ENCODE assay signal across 12 cellular contexts in genomic region chr5:144335561-144335960, GRCh38.
DNase-seq lines count a peak whose midpoint lies in the region; ATAC-seq and TF ChIP-seq lines count a peak whose summit lies in the region.
"Had no signal": no experiment of that assay in that cellular context is flagged by ENCODE, and none has a peak within 500 bp of the region (broad histone marks: within the 10 kb centered on the region; RNA-seq: fewer than 3 reads in every experiment).

No MANE protein-coding gene starts in this region.

- peaks cover 10% of the 10 kb centered on the region for H3K27me3 Mint-ChIP-seq in nephron progenitor cell (ENCODE audit: low read depth, poor library complexity)
- H3K27me3 Mint-ChIP-seq in activated CD4-positive, alpha-beta T cell treated with anti-CD3 and anti-CD28 coated beads, Interleukin-2, amount 10 ng/mL, durations not matched to agents 24 days and 14 days, result no peaks in the 10 kb centered on the region
- H3K27me3 Mint-ChIP-seq: activated B cell treated with CpG ODN at 0.5 μM for 24 hours; stimulated activated naive CD8-positive, alpha-beta T cell treated with anti-CD3 and anti-CD28 coated beads, Interleukin-15, amount 100 ng/mL, for 72 hours had no signal

- no peak overlapping the region for H3K4me3 Mint-ChIP-seq in nephron progenitor cell
- no peak overlapping the region for H3K4me3 Mint-ChIP-seq in activated CD4-positive, alpha-beta T cell treated with anti-CD3 and anti-CD28 coated beads, Interleukin-2, amount 10 ng/mL, durations not matched to agents 24 days and 14 days
- H3K4me3 Mint-ChIP-seq: activated B cell treated with CpG ODN at 0.5 μM for 24 hours; activated T-cell treated with anti-CD3 and anti-CD28 coated beads, Interleukin-2, amount 50 U/mL, for 72 hours; stimulated activated naive CD8-positive, alpha-beta T cell treated with anti-CD3 and anti-CD28 coated beads, Interleukin-15, amount 100 ng/mL, for 72 hours had no signal

- peak; percentile 96 for DNase-seq in NCI-H146 treated with DMSO at 0.1 percent for 48 hours (lab: John Stamatoyannopoulos, UW; ENCODE audit: unreplicated experiment)
- DNase-seq in nephron progenitor cell, result no peak
- no peak for DNase-seq in activated CD4-positive, alpha-beta T cell treated with anti-CD3 and anti-CD28 coated beads, Interleukin-2, amount 10 ng/mL, durations not matched to agents 24 days and 14 days
- DNase-seq in activated CD4-positive, alpha-beta T cell treated with anti-CD3 and anti-CD28 coated beads, Interleukin-2, amount 50 U/mL, for 48 hours, result no peak
- DNase-seq in 8988T, result no peak
- DNase-seq: activated B cell treated with CpG ODN at 0.5 μM for 24 hours; activated T-cell treated with anti-CD3 and anti-CD28 coated beads, Interleukin-2, amount 50 U/mL, for 72 hours; stimulated activated CD4-positive, alpha-beta T cell treated with anti-CD3 and anti-CD28 coated beads, Interleukin-2, amount 100 ng/mL, for 48 hours; stimulated activated naive CD8-positive, alpha-beta T cell treated with anti-CD3 and anti-CD28 coated beads, Interleukin-15, amount 100 ng/mL, for 72 hours had no signal

- no peaks in the 10 kb centered on the region for H3K36me3 Mint-ChIP-seq in nephron progenitor cell (ENCODE audit: low read depth)
- no peaks in the 10 kb centered on the region for H3K36me3 Mint-ChIP-seq in activated CD4-positive, alpha-beta T cell treated with anti-CD3 and anti-CD28 coated beads, Interleukin-2, amount 10 ng/mL, durations not matched to agents 24 days and 14 days (ENCODE audit: low read depth)

- H3K9me3 Mint-ChIP-seq in nephron progenitor cell, result no peaks in the 10 kb centered on the region
- H3K9me3 Mint-ChIP-seq in activated CD4-positive, alpha-beta T cell treated with anti-CD3 and anti-CD28 coated beads, Interleukin-2, amount 10 ng/mL, durations not matched to agents 24 days and 14 days, result no peaks in the 10 kb centered on the region
- H3K9me3 Mint-ChIP-seq: activated B cell treated with CpG ODN at 0.5 μM for 24 hours had no signal

- peaks cover 8% of the 10 kb centered on the region for H3K4me1 Mint-ChIP-seq in nephron progenitor cell
- no peaks in the 10 kb centered on the region for H3K4me1 Mint-ChIP-seq in activated CD4-positive, alpha-beta T cell treated with anti-CD3 and anti-CD28 coated beads, Interleukin-2, amount 10 ng/mL, durations not matched to agents 24 days and 14 days
- H3K4me1 Mint-ChIP-seq: activated B cell treated with CpG ODN at 0.5 μM for 24 hours; stimulated activated naive CD8-positive, alpha-beta T cell treated with anti-CD3 and anti-CD28 coated beads, Interleukin-15, amount 100 ng/mL, for 72 hours had no signal

- no peak for TF ChIP-seq CTCF in nephron progenitor cell (IDR thresholded peaks at IDR 0.05)

- intact Hi-C loops in activated CD4-positive, alpha-beta T cell treated with anti-CD3 and anti-CD28 coated beads, Interleukin-2, amount 10 ng/mL, durations not matched to agents 24 days and 14 days (cut with micrococcal nuclease), result no loop called here

- peak overlapping the region; percentile 30 for H3K27ac Mint-ChIP-seq in nephron progenitor cell
- no peak overlapping the region for H3K27ac Mint-ChIP-seq in activated CD4-positive, alpha-beta T cell treated with anti-CD3 and anti-CD28 coated beads, Interleukin-2, amount 10 ng/mL, durations not matched to agents 24 days and 14 days
- H3K27ac Mint-ChIP-seq: activated B cell treated with CpG ODN at 0.5 μM for 24 hours; activated T-cell treated with anti-CD3 and anti-CD28 coated beads, Interleukin-2, amount 50 U/mL, for 72 hours; stimulated activated naive CD8-positive, alpha-beta T cell treated with anti-CD3 and anti-CD28 coated beads, Interleukin-15, amount 100 ng/mL, for 72 hours had no signal

- ATAC-seq in GM19395 (IDR thresholded peaks at IDR 0.05; ENCODE audit: unreplicated experiment) (peak; percentile 73), HG02885 (IDR thresholded peaks at IDR 0.05; ENCODE audit: poor library complexity, unreplicated experiment) (peak; percentile 63), GM21367 (IDR thresholded peaks at IDR 0.05; ENCODE audit: unreplicated experiment) (no peak)
- ATAC-seq: activated T-cell treated with anti-CD3 and anti-CD28 coated beads, Interleukin-2, amount 50 U/mL, for 72 hours; stimulated activated naive CD8-positive, alpha-beta T cell treated with anti-CD3 and anti-CD28 coated beads, Interleukin-15, amount 100 ng/mL, for 72 hours had no signal
